ENCODE assay signal across 25 cellular contexts in genomic region chr4:39548425-39549067, GRCh38. TPM values are rescaled to one million over a fixed set of nuclear protein-coding genes. Genes with fewer than 3 reads are reported as not detected.
DNase-seq lines count a peak whose midpoint lies in the region; ATAC-seq, FAIRE-seq and TF ChIP-seq lines count a peak whose summit lies in the region.
"Had no signal": no experiment of that assay in that cellular context is flagged by ENCODE, and none has a peak within 500 bp of the region (broad histone marks: within the 10 kb centered on the region; RNA-seq: fewer than 3 reads in every experiment).

No MANE protein-coding gene starts in this region.

- H3K4me2 ChIP-seq in GM23248 (ENCODE audit: unreplicated experiment): no peak overlapping the region
- H3K4me2 ChIP-seq in astrocyte (ENCODE audit: low read length): no peak overlapping the region

- no peak overlapping the region for H3K27ac Mint-ChIP-seq in astrocyte (ENCODE audit: unreplicated experiment)
- H3K27ac Mint-ChIP-seq: CD8-positive, alpha-beta T cell; natural killer cell; T-helper 1 cell treated with Interleukin-12 subunit alpha and Interleukin-12 subunit beta and Interleukin-4 antibody, amounts not matched to agents 30 μg/mL and 1 μg/mL, for 36 hours had no signal

- peaks cover 2% of the 10 kb centered on the region for H3K36me3 Mint-ChIP-seq in astrocyte (ENCODE audit: low read depth, unreplicated experiment)
- H3K36me3 Mint-ChIP-seq: natural killer cell had no signal

- no peaks in the 10 kb centered on the region for H3K27me3 Mint-ChIP-seq in astrocyte (ENCODE audit: low read depth, unreplicated experiment)

- peaks cover 6% of the 10 kb centered on the region for H3K4me1 Mint-ChIP-seq in astrocyte (ENCODE audit: low read depth, unreplicated experiment)
- H3K4me1 Mint-ChIP-seq: natural killer cell had no signal

- in situ Hi-C loops in GM23248 (cut with MboI): no loop called here

- no peaks in the 10 kb centered on the region for H3K9me2 ChIP-seq in GM23248 (ENCODE audit: insufficient read depth)

- H2AFZ ChIP-seq in GM23248: no peak overlapping the region
- H2AFZ ChIP-seq in astrocyte (ENCODE audit: low read depth, low read length): no peak overlapping the region

- no peaks in the 10 kb centered on the region for H3K27me3 ChIP-seq in GM23248 (replicated peaks; ENCODE audit: insufficient read depth)
- H3K27me3 ChIP-seq in astrocyte (ENCODE audit: insufficient read depth, low read length): no peaks in the 10 kb centered on the region
- H3K27me3 ChIP-seq: upper lobe of right lung had no signal

- FAIRE-seq in astrocyte (lab: Jason Lieb, UNC): no peak
- FAIRE-seq: A204.1, frontal cortex had no signal

- H3K9me3 Mint-ChIP-seq in astrocyte (ENCODE audit: unreplicated experiment): no peaks in the 10 kb centered on the region
- H3K9me3 Mint-ChIP-seq: CD8-positive, alpha-beta T cell; natural killer cell; T-helper 1 cell treated with Interleukin-12 subunit alpha and Interleukin-12 subunit beta and Interleukin-4 antibody, amounts not matched to agents 30 μg/mL and 1 μg/mL, for 36 hours had no signal

- DNase-seq in GM23248: peak; percentile 42
- DNase-seq in astrocyte (ENCODE audit: low read depth): peak; percentile 56
- DNase-seq in iris pigment epithelial cell (ENCODE audit: low read depth): peak; percentile 28
- no peak for DNase-seq in activated T-cell treated with anti-CD3 and anti-CD28 coated beads, Interleukin-2, amount 50 U/mL, for 48 hours
- no peak for DNase-seq in NCI-H69 (lab: John Stamatoyannopoulos, UW)
- DNase-seq in SKM-1 (lab: John Stamatoyannopoulos, UW; ENCODE audit: unreplicated experiment): no peak
- DNase-seq: anterior cingulate cortex; CD8-positive, alpha-beta T cell; DMS79; KBM-7; left cardiac atrium; MV-4-11; natural killer cell; NCI-H1930; NCI-H510A; posterior cingulate gyrus; stimulated activated CD4-positive, alpha-beta T cell treated with anti-CD3 and anti-CD28 coated beads, Interleukin-4, amount 100 ng/mL, for 1 hour; upper lobe of right lung had no signal

- no peaks in the 10 kb centered on the region for H3K9me3 ChIP-seq in GM23248 (ENCODE audit: low read depth)
- H3K9me3 ChIP-seq in astrocyte (ENCODE audit: insufficient read depth, low read depth, low read length): no peaks in the 10 kb centered on the region
- H3K9me3 ChIP-seq: upper lobe of right lung had no signal

- WGBS in GM23248 (ENCODE audit: low coverage in 1 of 2, low lambda C conversion rate in 2 of 2, missing lambda C conversion rate in 2 of 2), 2 experiments: 94 to 100% methylated on average over 3 of the region's 3 CpGs

- H3K4me1 ChIP-seq in GM23248 (ENCODE audit: insufficient read depth): peaks cover 24% of the 10 kb centered on the region
- no peaks in the 10 kb centered on the region for H3K4me1 ChIP-seq in astrocyte (ENCODE audit: insufficient read depth, low read length)
- H3K4me1 ChIP-seq: upper lobe of right lung had no signal

- peak overlapping the region; percentile 54 for H3K27ac ChIP-seq in 22Rv1
- H3K27ac ChIP-seq in GM23248: peak overlapping the region; percentile 46
- H3K27ac ChIP-seq in astrocyte (ENCODE audit: low read depth, low read length): no peak overlapping the region
- H3K27ac ChIP-seq: coronary artery, skin epidermis, upper lobe of right lung had no signal

- H3K79me2 ChIP-seq in GM23248 (ENCODE audit: insufficient read depth) (no peaks in the 10 kb centered on the region; the same call in 1 of the 2 replicates), astrocyte (ENCODE audit: insufficient read depth, low read length) (no peaks in the 10 kb centered on the region)

- no peak for TF ChIP-seq CTCF in 22Rv1 (IDR thresholded peaks at IDR 0.05)
- TF ChIP-seq CTCF in astrocyte (IDR thresholded peaks at IDR 0.05; ENCODE audit: insufficient read depth, low read depth, low read length): no peak

- ATAC-seq in esophagus mucosa: no peak
- ATAC-seq: CD8-positive, alpha-beta T cell; left cardiac atrium; natural killer cell; upper lobe of right lung had no signal

- H3F3A ChIP-seq in GM23248 (ENCODE audit: insufficient read depth): peaks cover 31% of the 10 kb centered on the region

- H3K36me3 ChIP-seq in GM23248 (ENCODE audit: low read depth) (no peaks in the 10 kb centered on the region), astrocyte (ENCODE audit: insufficient read depth, low read length) (no peaks in the 10 kb centered on the region)

- H4K20me1 ChIP-seq in GM23248 (ENCODE audit: insufficient read depth) (no peaks in the 10 kb centered on the region), astrocyte (ENCODE audit: insufficient read depth, low read length) (no peaks in the 10 kb centered on the region)

- H3K4me3 ChIP-seq in GM23248 (no peak overlapping the region), astrocyte (ENCODE audit: insufficient read depth, low read depth, low read length) (no peak overlapping the region)
- H3K4me3 ChIP-seq: coronary artery, skin epidermis, upper lobe of right lung had no signal

- no peak overlapping the region for H3K4me3 Mint-ChIP-seq in astrocyte (ENCODE audit: unreplicated experiment)
- H3K4me3 Mint-ChIP-seq: CD8-positive, alpha-beta T cell; natural killer cell; T-helper 1 cell treated with Interleukin-12 subunit alpha and Interleukin-12 subunit beta and Interleukin-4 antibody, amounts not matched to agents 30 μg/mL and 1 μg/mL, for 36 hours had no signal

- peak overlapping the region; percentile 1; the same call in 1 of the 2 replicates for H3K9ac ChIP-seq in GM23248
- no peak overlapping the region for H3K9ac ChIP-seq in astrocyte (ENCODE audit: low read length)

RNA-seq across cellular contexts. Expression of gene UGDH, which starts 21.3 kb away (rescaled TPM):
- 197 and 263 TPM in 2 replicates for total RNA-seq in GM23248 (2014; rRNA removed; shearing (Covaris generic))
- 140 and 154 TPM in 2 replicates for polyA plus RNA-seq in GM23248 (2016; fragmentation: Nextera tagmentation; extraction: Ambion mirVana)
- total RNA-seq in astrocyte: 111 and 114 TPM in 2 replicates
- 42.7 TPM for total RNA-seq in esophagus mucosa

Comparison
In these comparisons a context has a peak if more than half of its experiments do, and no peak if none do; other contexts are left out.
1. DNase-seq: peak in GM23248 (single experiment), astrocyte (single experiment) and iris pigment epithelial cell (single experiment); none in activated T-cell treated with anti-CD3 and anti-CD28 coated beads, Interleukin-2, amount 50 U/mL, for 48 hours (0 of 2), NCI-H69 (single experiment) and SKM-1 (single experiment).